Comparison of ENCODE assay signal across 1 cellular context in genomic region chr9:6006968-6007769, GRCh38.
TF ChIP-seq lines count a peak whose summit lies in the region.

No MANE protein-coding gene starts in this region.

TF ChIP-seq in H1, 55 proteins besides CTCF, POLR2A, EP300 and RAD21 (continued from another document):
- TF ChIP-seq ATF2 (IDR thresholded peaks at IDR 0.05; ENCODE audit: low read length) (no peak), POLR2AphosphoS5 (IDR thresholded peaks at IDR 0.05; ENCODE audit: low read depth, low read length) (no peak; the same call in 1 of the 2 replicates), CHD7 (IDR thresholded peaks at IDR 0.05; ENCODE audit: insufficient replicate concordance, low read length) (no peak), TAF1 (IDR thresholded peaks at IDR 0.05; ENCODE audit: low read depth, low read length) (0 out of 2 replicates have a peak, but pooled peaks have one; percentile 29), TAF7 (optimal IDR thresholded peaks at IDR 0.05; ENCODE audit: borderline replicate concordance, low read depth, low read length) (no peak), SAP30 (IDR thresholded peaks at IDR 0.05; ENCODE audit: insufficient read depth, insufficient replicate concordance, low read length) (peak; percentile 82), SP2 (IDR thresholded peaks at IDR 0.05; ENCODE audit: low read length) (no peak), SUZ12 (IDR thresholded peaks at IDR 0.05; ENCODE audit: low read length) (no peak), BCL11A (IDR thresholded peaks at IDR 0.05; ENCODE audit: low read depth in 2 of 2, low read length in 2 of 2) (no peak), GTF2F1 (IDR thresholded peaks at IDR 0.05; ENCODE audit: borderline replicate concordance, low read depth, low read length) (no peak), SP4 (IDR thresholded peaks at IDR 0.05; ENCODE audit: low read length) (no peak), KDM1A (IDR thresholded peaks at IDR 0.05; ENCODE audit: borderline replicate concordance, low read length) (no peak), EGR1 (IDR thresholded peaks at IDR 0.05; ENCODE audit: borderline replicate concordance, low read depth, low read length) (no peak), RNF2 (IDR thresholded peaks at IDR 0.05; ENCODE audit: borderline replicate concordance, low read depth, low read length, missing control alignments, poor library complexity, severe bottlenecking) (no peak), HDAC6 (IDR thresholded peaks at IDR 0.05; ENCODE audit: low read depth, low read length) (no peak), ZNF274 (IDR thresholded peaks at IDR 0.05; ENCODE audit: borderline replicate concordance, extremely low read depth, low read length) (no peak), MAX (IDR thresholded peaks at IDR 0.05) (peak; percentile 90), SIX5 (IDR thresholded peaks at IDR 0.05; ENCODE audit: low read depth, low read length) (no peak), POU5F1 (IDR thresholded peaks at IDR 0.05; ENCODE audit: low read depth, low read length) (no peak), ASH2L (IDR thresholded peaks at IDR 0.05; ENCODE audit: low read length) (no peak), CHD1 (IDR thresholded peaks at IDR 0.05; ENCODE audit: low read depth, low read length) (no peak), FOSL1 (IDR thresholded peaks at IDR 0.05; ENCODE audit: insufficient read depth, low read depth, low read length) (no peak), RXRA (IDR thresholded peaks at IDR 0.05; ENCODE audit: insufficient read depth, low read depth, low read length) (no peak), EZH2 (IDR thresholded peaks at IDR 0.05; ENCODE audit: low read depth, low read length, severe bottlenecking) (no peak), RFX5 (IDR thresholded peaks at IDR 0.05; ENCODE audit: borderline replicate concordance, low read depth, low read length) (no peak), GABPA (IDR thresholded peaks at IDR 0.05; ENCODE audit: borderline replicate concordance, insufficient read depth, low read length) (no peak), NRF1 (IDR thresholded peaks at IDR 0.05; ENCODE audit: low read depth, low read length) (no peak), CBX8 (IDR thresholded peaks at IDR 0.05; ENCODE audit: borderline replicate concordance, low read depth, low read length) (no peak), SIN3A (conservative IDR thresholded peaks at IDR 0.05 in 1 of 2, IDR thresholded peaks at IDR 0.05 in 1 of 2; ENCODE audit: low read depth in 1 of 2, low read length in 2 of 2) (peak; percentile 80 to 89; a peak in 3 of 4 replicates), ATF3 (IDR thresholded peaks at IDR 0.05; ENCODE audit: insufficient read depth, low read depth, low read length) (no peak), SRF (IDR thresholded peaks at IDR 0.05; ENCODE audit: low read depth, low read length) (no peak), MAFK (IDR thresholded peaks at IDR 0.05; ENCODE audit: low read depth, low read length) (no peak), NANOG (IDR thresholded peaks at IDR 0.05; ENCODE audit: insufficient read depth, low read depth, low read length, poor library complexity, severe bottlenecking) (no peak), BRCA1 (IDR thresholded peaks at IDR 0.05; ENCODE audit: low read depth, low read length) (no peak), SIRT6 (IDR thresholded peaks at IDR 0.05; ENCODE audit: low read length) (no peak), SP1 (IDR thresholded peaks at IDR 0.05; ENCODE audit: low read depth, low read length) (peak; percentile 31; the same call in 1 of the 2 replicates), E2F6 (IDR thresholded peaks at IDR 0.05) (0 out of 2 replicates have a peak, but pooled peaks have one; percentile 9), TBP (IDR thresholded peaks at IDR 0.05; ENCODE audit: low read depth, low read length) (no peak), CREB1 (IDR thresholded peaks at IDR 0.05) (no peak; the same call in 1 of the 2 replicates), JUND (IDR thresholded peaks at IDR 0.05; ENCODE audit: low read length) (no peak), TCF12 (IDR thresholded peaks at IDR 0.05; ENCODE audit: low read depth, low read length) (no peak), TEAD4 (IDR thresholded peaks at IDR 0.05; ENCODE audit: low read depth, low read length) (no peak), RBBP5 (IDR thresholded peaks at IDR 0.05; ENCODE audit: borderline replicate concordance, low read depth, low read length) (peak; percentile 48; the same call in 1 of the 2 replicates), CBX5 (IDR thresholded peaks at IDR 0.05; ENCODE audit: low read depth, low read length) (no peak), KDM4A (IDR thresholded peaks at IDR 0.05; ENCODE audit: low read depth, low read length, severe bottlenecking) (peak; percentile 13), KDM5A (IDR thresholded peaks at IDR 0.05; ENCODE audit: low read length) (no peak; the same call in 1 of the 2 replicates), PHF8 (conservative IDR thresholded peaks at IDR 0.05; ENCODE audit: low read depth, low read length) (0 out of 2 replicates have a peak, but pooled peaks have one; percentile 15), BACH1 (IDR thresholded peaks at IDR 0.05; ENCODE audit: low read length) (peak; percentile 13; the same call in 1 of the 2 replicates), CEBPB (IDR thresholded peaks at IDR 0.05; ENCODE audit: low read depth, low read length) (no peak), CTBP2 (IDR thresholded peaks at IDR 0.05; ENCODE audit: borderline replicate concordance, insufficient read depth, insufficient read length, low read length) (no peak), YY1 (IDR thresholded peaks at IDR 0.05; ENCODE audit: low read depth, low read length) (0 out of 2 replicates have a peak, but pooled peaks have one; percentile 29), HDAC2 (IDR thresholded peaks at IDR 0.05; ENCODE audit: borderline replicate concordance in 1 of 2, low read depth in 2 of 2, low read length in 2 of 2) (0 out of 4 replicates have a peak, but pooled peaks of 1 of the 2 experiments have one; percentile 59), JUN (IDR thresholded peaks at IDR 0.05; ENCODE audit: low read depth, low read length) (no peak)
